9 cellular contexts compared by ENCODE assay signal in genomic region chr2:42754021-42754775, GRCh38. TPM values are rescaled to one million over a fixed set of nuclear protein-coding genes. Genes with fewer than 3 reads are reported as not detected.
DNase-seq lines count a peak whose midpoint lies in the region; ATAC-seq and TF ChIP-seq lines count a peak whose summit lies in the region.
"Had no signal": no experiment of that assay in that cellular context is flagged by ENCODE, and none has a peak within 500 bp of the region (broad histone marks: within the 10 kb centered on the region; RNA-seq: fewer than 3 reads in every experiment).

No MANE protein-coding gene starts in this region.

- H3K36me3 Mint-ChIP-seq in activated T-cell treated with anti-CD3 and anti-CD28 coated beads, Interleukin-2, amount 50 U/mL, for 24 hours (ENCODE audit: low read depth): peaks cover 3% of the 10 kb centered on the region

- intact Hi-C loops in colonic mucosa (cut with DNase I): no loop called here

- H3K9me3 Mint-ChIP-seq in activated T-cell treated with anti-CD3 and anti-CD28 coated beads, Interleukin-2, amount 50 U/mL, for 24 hours: no peaks in the 10 kb centered on the region

- DNase-seq in Peyer's patch: peak in 2 of 3 donors; percentile 82
- DNase-seq in middle frontal gyrus (ENCODE audit: extremely low spot score, low spot score): peak; percentile 40
- DNase-seq in T1000 (lab: John Stamatoyannopoulos, UW): no peak
- no peak for DNase-seq in activated T-cell treated with anti-CD3 and anti-CD28 coated beads, Interleukin-2, amount 50 U/mL, for 24 hours
- no peak for DNase-seq in colonic mucosa
- DNase-seq in stimulated activated CD4-positive, alpha-beta T cell treated with anti-CD3 and anti-CD28 coated beads, Interleukin-1b, Interleukin-23, amount 100 ng/mL, for 48 hours: no peak

- H3K36me3 ChIP-seq in Peyer's patch (peaks cover 0 to 6% (median 0%) of the 10 kb centered on the region in 3 donors), colonic mucosa (no peaks in the 10 kb centered on the region)

- H3K4me3 ChIP-seq in Peyer's patch (no peak overlapping the region), colonic mucosa (no peak overlapping the region)

- no peak overlapping the region for H3K9ac ChIP-seq in colonic mucosa (ENCODE audit: low read depth in 2 of 2, low read length in 2 of 2)

- H3K27me3 Mint-ChIP-seq in activated T-cell treated with anti-CD3 and anti-CD28 coated beads, Interleukin-2, amount 50 U/mL, for 24 hours: no peaks in the 10 kb centered on the region

- peak overlapping the region in 1 of 4 donors; percentile 56 for H3K27ac ChIP-seq in Peyer's patch
- H3K27ac ChIP-seq in colonic mucosa: no peak overlapping the region
- H3K27ac ChIP-seq: HL-60 had no signal

- no peak overlapping the region for H3K4me3 Mint-ChIP-seq in activated T-cell treated with anti-CD3 and anti-CD28 coated beads, Interleukin-2, amount 50 U/mL, for 24 hours

- H3K27ac Mint-ChIP-seq in activated T-cell treated with anti-CD3 and anti-CD28 coated beads, Interleukin-2, amount 50 U/mL, for 24 hours: no peak overlapping the region

- TF ChIP-seq POLR2A in Peyer's patch (IDR thresholded peaks at IDR 0.05): no peak

- peaks cover 5% of the 10 kb centered on the region for H3K4me1 Mint-ChIP-seq in activated T-cell treated with anti-CD3 and anti-CD28 coated beads, Interleukin-2, amount 50 U/mL, for 24 hours (ENCODE audit: low read depth)

- TF ChIP-seq CTCF in Peyer's patch (IDR thresholded peaks at IDR 0.05) (no peak), colonic mucosa (IDR thresholded peaks at IDR 0.05) (no peak)

- H3K9me3 ChIP-seq in Peyer's patch: no peaks in the 10 kb centered on the region
- no peaks in the 10 kb centered on the region for H3K9me3 ChIP-seq in colonic mucosa

- H3K27me3 ChIP-seq in Peyer's patch (no peaks in the 10 kb centered on the region), colonic mucosa (no peaks in the 10 kb centered on the region)

- H3K4me1 ChIP-seq in Peyer's patch: peaks cover 0 to 12% (median 7%) of the 10 kb centered on the region in 4 donors
- no peaks in the 10 kb centered on the region for H3K4me1 ChIP-seq in colonic mucosa

- ATAC-seq in GM18511 (IDR thresholded peaks at IDR 0.05; ENCODE audit: unreplicated experiment) (peak; percentile 78), HG02678 (IDR thresholded peaks at IDR 0.05; ENCODE audit: unreplicated experiment) (peak; percentile 67)

RNA-seq across cellular contexts. Expression of gene OXER1, which starts 9.7 kb away (rescaled TPM):
- 10 to 100 TPM in 2 of 4 donors, 1 to 10 TPM in 2; 8.2 to 25.0 (median 14.5) TPM for total RNA-seq in Peyer's patch
- total RNA-seq in colonic mucosa: 1 to 10 TPM; 1.3 to 3.9 TPM

RNA-seq across cellular contexts. Expression of gene HAAO, which starts 38.2 kb away (rescaled TPM):
- total RNA-seq in Peyer's patch (10 to 100 TPM; 15.7 to 96.9 (median 49.7) TPM), colonic mucosa (10 to 100 TPM in 1 of 2 donors, 1 to 10 TPM in 1; 8.2 to 17.8 TPM)

Comparison
In these comparisons a context has a peak if more than half of its experiments do, and no peak if none do; other contexts are left out.
1. DNase-seq: peak in Peyer's patch (2 of 3) and middle frontal gyrus (single experiment); none in T1000 (single experiment), activated T-cell treated with anti-CD3 and anti-CD28 coated beads, Interleukin-2, amount 50 U/mL, for 24 hours (single experiment), colonic mucosa (single experiment) and stimulated activated CD4-positive, alpha-beta T cell treated with anti-CD3 and anti-CD28 coated beads, Interleukin-1b, Interleukin-23, amount 100 ng/mL, for 48 hours (single experiment).